In the genomic region with DNA sequence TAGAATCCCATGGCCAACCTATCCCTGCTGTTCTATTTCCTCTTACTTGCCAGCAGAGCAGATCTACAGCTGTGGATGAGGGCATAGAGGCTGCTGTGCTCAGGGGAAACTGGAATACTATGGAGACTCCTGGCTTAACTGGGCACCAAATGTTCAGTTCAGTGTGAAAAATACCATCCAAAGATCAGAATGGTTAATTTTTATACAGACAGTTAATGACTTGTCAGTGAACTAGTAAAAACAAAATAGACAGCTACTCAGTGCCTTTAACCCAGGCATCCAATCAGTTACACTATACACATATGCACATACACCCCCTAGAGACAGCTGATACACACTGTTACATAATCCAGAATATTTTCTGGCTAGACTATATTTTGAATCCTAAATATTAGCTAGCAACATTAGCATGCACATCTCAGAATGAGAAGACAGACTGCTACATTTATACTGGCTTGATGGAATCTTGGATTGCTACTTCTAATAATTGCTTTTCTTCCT, we compare ENCODE assay signal across 2 cellular contexts.
TF ChIP-seq lines count a peak whose summit lies in the region.

No MANE protein-coding gene starts in this region.

TF ChIP-seq in K562, 482 proteins besides CTCF, POLR2A, EP300 and RAD21:
- TF ChIP-seq, protein P1, sequence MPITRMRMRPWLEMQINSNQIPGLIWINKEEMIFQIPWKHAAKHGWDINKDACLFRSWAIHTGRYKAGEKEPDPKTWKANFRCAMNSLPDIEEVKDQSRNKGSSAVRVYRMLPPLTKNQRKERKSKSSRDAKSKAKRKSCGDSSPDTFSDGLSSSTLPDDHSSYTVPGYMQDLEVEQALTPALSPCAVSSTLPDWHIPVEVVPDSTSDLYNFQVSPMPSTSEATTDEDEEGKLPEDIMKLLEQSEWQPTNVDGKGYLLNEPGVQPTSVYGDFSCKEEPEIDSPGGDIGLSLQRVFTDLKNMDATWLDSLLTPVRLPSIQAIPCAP (CRISPR knock-in tag; IDR thresholded peaks at IDR 0.05; ENCODE audit: borderline replicate concordance) = no peak
- TF ChIP-seq HDAC1 (IDR thresholded peaks at IDR 0.05) = no peak
- TF ChIP-seq, protein P2, sequence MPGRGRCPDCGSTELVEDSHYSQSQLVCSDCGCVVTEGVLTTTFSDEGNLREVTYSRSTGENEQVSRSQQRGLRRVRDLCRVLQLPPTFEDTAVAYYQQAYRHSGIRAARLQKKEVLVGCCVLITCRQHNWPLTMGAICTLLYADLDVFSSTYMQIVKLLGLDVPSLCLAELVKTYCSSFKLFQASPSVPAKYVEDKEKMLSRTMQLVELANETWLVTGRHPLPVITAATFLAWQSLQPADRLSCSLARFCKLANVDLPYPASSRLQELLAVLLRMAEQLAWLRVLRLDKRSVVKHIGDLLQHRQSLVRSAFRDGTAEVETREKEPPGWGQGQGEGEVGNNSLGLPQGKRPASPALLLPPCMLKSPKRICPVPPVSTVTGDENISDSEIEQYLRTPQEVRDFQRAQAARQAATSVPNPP (IDR thresholded peaks at IDR 0.05; ENCODE audit: borderline replicate concordance, insufficient read depth, insufficient read length) = no peak
- no peak for TF ChIP-seq ZNF445 (CRISPR knock-in tag; IDR thresholded peaks at IDR 0.05; ENCODE audit: low read depth)
- TF ChIP-seq, protein P3, sequence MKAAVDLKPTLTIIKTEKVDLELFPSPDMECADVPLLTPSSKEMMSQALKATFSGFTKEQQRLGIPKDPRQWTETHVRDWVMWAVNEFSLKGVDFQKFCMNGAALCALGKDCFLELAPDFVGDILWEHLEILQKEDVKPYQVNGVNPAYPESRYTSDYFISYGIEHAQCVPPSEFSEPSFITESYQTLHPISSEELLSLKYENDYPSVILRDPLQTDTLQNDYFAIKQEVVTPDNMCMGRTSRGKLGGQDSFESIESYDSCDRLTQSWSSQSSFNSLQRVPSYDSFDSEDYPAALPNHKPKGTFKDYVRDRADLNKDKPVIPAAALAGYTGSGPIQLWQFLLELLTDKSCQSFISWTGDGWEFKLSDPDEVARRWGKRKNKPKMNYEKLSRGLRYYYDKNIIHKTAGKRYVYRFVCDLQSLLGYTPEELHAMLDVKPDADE (conservative IDR thresholded peaks at IDR 0.05; ENCODE audit: control insufficient read depth, low read depth, low read length) = no peak
- TF ChIP-seq TGIF2 (CRISPR knock-in tag; IDR thresholded peaks at IDR 0.05) = no peak
- TF ChIP-seq SIN3B (IDR thresholded peaks at IDR 0.05; ENCODE audit: low read depth) = no peak
- TF ChIP-seq FOXP1 (CRISPR knock-in tag; IDR thresholded peaks at IDR 0.05) = no peak
- TF ChIP-seq RFX7 (CRISPR knock-in tag; IDR thresholded peaks at IDR 0.05) = no peak
- TF ChIP-seq, protein P4, sequence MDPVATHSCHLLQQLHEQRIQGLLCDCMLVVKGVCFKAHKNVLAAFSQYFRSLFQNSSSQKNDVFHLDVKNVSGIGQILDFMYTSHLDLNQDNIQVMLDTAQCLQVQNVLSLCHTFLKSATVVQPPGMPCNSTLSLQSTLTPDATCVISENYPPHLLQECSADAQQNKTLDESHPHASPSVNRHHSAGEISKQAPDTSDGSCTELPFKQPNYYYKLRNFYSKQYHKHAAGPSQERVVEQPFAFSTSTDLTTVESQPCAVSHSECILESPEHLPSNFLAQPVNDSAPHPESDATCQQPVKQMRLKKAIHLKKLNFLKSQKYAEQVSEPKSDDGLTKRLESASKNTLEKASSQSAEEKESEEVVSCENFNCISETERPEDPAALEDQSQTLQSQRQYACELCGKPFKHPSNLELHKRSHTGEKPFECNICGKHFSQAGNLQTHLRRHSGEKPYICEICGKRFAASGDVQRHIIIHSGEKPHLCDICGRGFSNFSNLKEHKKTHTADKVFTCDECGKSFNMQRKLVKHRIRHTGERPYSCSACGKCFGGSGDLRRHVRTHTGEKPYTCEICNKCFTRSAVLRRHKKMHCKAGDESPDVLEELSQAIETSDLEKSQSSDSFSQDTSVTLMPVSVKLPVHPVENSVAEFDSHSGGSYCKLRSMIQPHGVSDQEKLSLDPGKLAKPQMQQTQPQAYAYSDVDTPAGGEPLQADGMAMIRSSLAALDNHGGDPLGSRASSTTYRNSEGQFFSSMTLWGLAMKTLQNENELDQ (CRISPR knock-in tag; IDR thresholded peaks at IDR 0.05; ENCODE audit: borderline replicate concordance) = no peak
- no peak for TF ChIP-seq ZNF217 (CRISPR knock-in tag; IDR thresholded peaks at IDR 0.05)
- TF ChIP-seq MYC (IDR thresholded peaks at IDR 0.05; ENCODE audit: low read depth, low read length) = no peak
- TF ChIP-seq MYC (CRISPR knock-in tag; IDR thresholded peaks at IDR 0.05; ENCODE audit: borderline replicate concordance, low read depth) = no peak
- no peak for TF ChIP-seq ZNF589 (CRISPR knock-in tag; IDR thresholded peaks at IDR 0.05; ENCODE audit: low read depth)
- TF ChIP-seq EP400 (IDR thresholded peaks at IDR 0.05) = no peak
- TF ChIP-seq ZNF644 (tag; IDR thresholded peaks at IDR 0.05; ENCODE audit: low read depth) = no peak
- no peak for TF ChIP-seq MBD2 (IDR thresholded peaks at IDR 0.05; ENCODE audit: borderline replicate concordance, low read depth)
- no peak for TF ChIP-seq SAFB (IDR thresholded peaks at IDR 0.05; ENCODE audit: borderline replicate concordance, low read depth, low read length)
- TF ChIP-seq SMAD2 (IDR thresholded peaks at IDR 0.05; ENCODE audit: low read depth, low read length) = no peak

TF ChIP-seq in WTC11, 78 proteins besides CTCF, POLR2A, EP300 and RAD21:
- TF ChIP-seq, protein P5, sequence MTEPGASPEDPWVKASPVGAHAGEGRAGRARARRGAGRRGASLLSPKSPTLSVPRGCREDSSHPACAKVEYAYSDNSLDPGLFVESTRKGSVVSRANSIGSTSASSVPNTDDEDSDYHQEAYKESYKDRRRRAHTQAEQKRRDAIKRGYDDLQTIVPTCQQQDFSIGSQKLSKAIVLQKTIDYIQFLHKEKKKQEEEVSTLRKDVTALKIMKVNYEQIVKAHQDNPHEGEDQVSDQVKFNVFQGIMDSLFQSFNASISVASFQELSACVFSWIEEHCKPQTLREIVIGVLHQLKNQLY (CRISPR knock-in tag; IDR thresholded peaks at IDR 0.05) = no peak
- TF ChIP-seq TP53 (CRISPR knock-in tag; IDR thresholded peaks at IDR 0.05) (no peak), CBFB (CRISPR knock-in tag; IDR thresholded peaks at IDR 0.05; ENCODE audit: low read depth) (no peak)
- TF ChIP-seq, protein P6, sequence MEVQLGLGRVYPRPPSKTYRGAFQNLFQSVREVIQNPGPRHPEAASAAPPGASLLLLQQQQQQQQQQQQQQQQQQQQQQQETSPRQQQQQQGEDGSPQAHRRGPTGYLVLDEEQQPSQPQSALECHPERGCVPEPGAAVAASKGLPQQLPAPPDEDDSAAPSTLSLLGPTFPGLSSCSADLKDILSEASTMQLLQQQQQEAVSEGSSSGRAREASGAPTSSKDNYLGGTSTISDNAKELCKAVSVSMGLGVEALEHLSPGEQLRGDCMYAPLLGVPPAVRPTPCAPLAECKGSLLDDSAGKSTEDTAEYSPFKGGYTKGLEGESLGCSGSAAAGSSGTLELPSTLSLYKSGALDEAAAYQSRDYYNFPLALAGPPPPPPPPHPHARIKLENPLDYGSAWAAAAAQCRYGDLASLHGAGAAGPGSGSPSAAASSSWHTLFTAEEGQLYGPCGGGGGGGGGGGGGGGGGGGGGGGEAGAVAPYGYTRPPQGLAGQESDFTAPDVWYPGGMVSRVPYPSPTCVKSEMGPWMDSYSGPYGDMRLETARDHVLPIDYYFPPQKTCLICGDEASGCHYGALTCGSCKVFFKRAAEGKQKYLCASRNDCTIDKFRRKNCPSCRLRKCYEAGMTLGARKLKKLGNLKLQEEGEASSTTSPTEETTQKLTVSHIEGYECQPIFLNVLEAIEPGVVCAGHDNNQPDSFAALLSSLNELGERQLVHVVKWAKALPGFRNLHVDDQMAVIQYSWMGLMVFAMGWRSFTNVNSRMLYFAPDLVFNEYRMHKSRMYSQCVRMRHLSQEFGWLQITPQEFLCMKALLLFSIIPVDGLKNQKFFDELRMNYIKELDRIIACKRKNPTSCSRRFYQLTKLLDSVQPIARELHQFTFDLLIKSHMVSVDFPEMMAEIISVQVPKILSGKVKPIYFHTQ (CRISPR knock-in tag; IDR thresholded peaks at IDR 0.05) = no peak
